ENCODE assay signal across 9 cellular contexts in the genomic region with DNA sequence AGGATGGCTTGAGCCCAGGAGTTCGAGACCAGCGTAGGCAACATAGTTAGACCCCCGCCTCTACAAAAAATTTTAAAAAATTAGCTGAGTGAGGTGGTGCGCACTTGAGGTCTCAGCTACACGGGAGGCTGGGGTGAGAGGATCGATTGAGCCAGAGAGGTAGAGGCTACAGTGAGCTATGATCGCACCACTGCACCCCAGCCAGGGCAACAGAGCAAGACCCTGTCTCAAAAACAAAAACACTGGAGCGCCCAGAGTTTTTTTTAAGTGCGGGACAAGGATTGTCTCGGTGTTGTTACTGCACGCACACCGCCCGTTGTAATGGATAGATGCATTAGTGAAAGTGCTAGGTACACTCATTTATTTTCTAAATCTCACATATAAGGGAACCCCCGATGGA. TPM values are rescaled to one million over a fixed set of nuclear protein-coding genes. Genes with fewer than 3 reads are reported as not detected.
DNase-seq lines count a peak whose midpoint lies in the region; TF ChIP-seq lines count a peak whose summit lies in the region.
"Had no signal": no experiment of that assay in that cellular context is flagged by ENCODE, and none has a peak within 500 bp of the region (broad histone marks: within the 10 kb centered on the region; RNA-seq: fewer than 3 reads in every experiment).

No MANE protein-coding gene starts in this region.

- no peak for TF ChIP-seq POLR2A in erythroblast (IDR thresholded peaks at IDR 0.05; ENCODE audit: low read length)

- peaks cover 8% of the 10 kb centered on the region; the same call in 1 of the 2 replicates for H3K36me3 ChIP-seq in DOHH2 (ENCODE audit: control insufficient read depth, low read length)
- peaks cover 4% of the 10 kb centered on the region for H3K36me3 ChIP-seq in NT2/D1 (ENCODE audit: insufficient read depth, insufficient read length, low read length)

- peaks cover 45% of the 10 kb centered on the region for H3K4me1 ChIP-seq in DOHH2 (ENCODE audit: control insufficient read depth, low read length)
- H3K4me1 ChIP-seq in NT2/D1 (ENCODE audit: insufficient read depth, insufficient read length) = peaks cover under 1% of the 10 kb centered on the region

- H3K9me3 Mint-ChIP-seq in endothelial cell (ENCODE audit: unreplicated experiment) = no peaks in the 10 kb centered on the region
- H3K9me3 Mint-ChIP-seq in osteocyte (ENCODE audit: unreplicated experiment) = no peaks in the 10 kb centered on the region

- H3K27me3 Mint-ChIP-seq in endothelial cell (ENCODE audit: unreplicated experiment) = no peaks in the 10 kb centered on the region
- no peaks in the 10 kb centered on the region for H3K27me3 Mint-ChIP-seq in osteocyte (ENCODE audit: unreplicated experiment)

- no peak overlapping the region for H3K27ac ChIP-seq in DOHH2 (ENCODE audit: low read depth, low read length)

- H3K9me3 ChIP-seq in DOHH2 (ENCODE audit: control insufficient read depth, insufficient read depth, low read length) (no peaks in the 10 kb centered on the region), NT2/D1 (ENCODE audit: insufficient read depth, low read length) (no peaks in the 10 kb centered on the region)

- H3K4me3 Mint-ChIP-seq in endothelial cell (ENCODE audit: unreplicated experiment) (peak overlapping the region; percentile 90), osteocyte (ENCODE audit: unreplicated experiment) (peak overlapping the region; percentile 79)

- H3K36me3 Mint-ChIP-seq in endothelial cell (ENCODE audit: low read depth, unreplicated experiment) (peaks cover 10% of the 10 kb centered on the region), osteocyte (ENCODE audit: unreplicated experiment) (no peaks in the 10 kb centered on the region)

- peak overlapping the region; percentile 66 for H3K9ac ChIP-seq in NT2/D1 (ENCODE audit: insufficient read length, low read depth)

- H3K27ac Mint-ChIP-seq in endothelial cell (ENCODE audit: unreplicated experiment) (no peak overlapping the region), osteocyte (ENCODE audit: unreplicated experiment) (peak overlapping the region; percentile 47)

- no peaks in the 10 kb centered on the region for H3K9me2 ChIP-seq in DOHH2 (replicated peaks; ENCODE audit: control insufficient read depth, low read length)

- no peak for TF ChIP-seq CTCF in DOHH2 (IDR thresholded peaks at IDR 0.05; ENCODE audit: low read depth, low read length, poor library complexity, severe bottlenecking)
- TF ChIP-seq CTCF in endothelial cell (IDR thresholded peaks at IDR 0.05; ENCODE audit: unreplicated experiment) = no peak
- TF ChIP-seq CTCF in osteocyte (IDR thresholded peaks at IDR 0.05) = no peak

- H3K4me1 Mint-ChIP-seq in endothelial cell (ENCODE audit: unreplicated experiment) (peaks cover 31% of the 10 kb centered on the region), osteocyte (ENCODE audit: unreplicated experiment) (peaks cover 33% of the 10 kb centered on the region)

- H3F3A ChIP-seq in DOHH2 (ENCODE audit: control insufficient read depth, insufficient read depth) = peaks cover 20% of the 10 kb centered on the region

- peak overlapping the region; percentile 81 for H3K4me2 ChIP-seq in DOHH2 (ENCODE audit: low read length)

- H3K27me3 ChIP-seq in DOHH2 (ENCODE audit: control insufficient read depth, low read length) (0 out of 2 replicates have a peak, but pooled peaks cover 4% of the 10 kb centered on the region), NT2/D1 (ENCODE audit: insufficient read depth, insufficient read length) (peaks cover 17% of the 10 kb centered on the region)

- no peak for DNase-seq in NT2/D1 (ENCODE audit: low read depth, low spot score)
- no peak for DNase-seq in endothelial cell (ENCODE audit: low spot score)
- DNase-seq in osteocyte (ENCODE audit: extremely low spot score, unreplicated experiment) = no peak
- DNase-seq in HPDE6-E6E7 (ENCODE audit: extremely low spot score) = no peak
- no peak for DNase-seq in SHP77 treated with DMSO at 0.1 percent for 48 hours (lab: John Stamatoyannopoulos, UW)
- DNase-seq in erythroblast (lab: John Stamatoyannopoulos, UW) = no peak
- no peak for DNase-seq in cerebellum (ENCODE audit: low spot score)
- DNase-seq: NCI-H774 had no signal

- peaks cover 50% of the 10 kb centered on the region for H3K79me2 ChIP-seq in DOHH2 (ENCODE audit: control insufficient read depth, low read length)

- H4K20me1 ChIP-seq in DOHH2 (ENCODE audit: control insufficient read depth, insufficient read depth, low read depth, low read length) = peaks cover 19% of the 10 kb centered on the region

- peak overlapping the region; percentile 77 for H3K4me3 ChIP-seq in DOHH2 (ENCODE audit: low read length)
- H3K4me3 ChIP-seq in NT2/D1 (ENCODE audit: insufficient read length, low read depth) = peak overlapping the region; percentile 57

RNA-seq across cellular contexts. Expression of a gene that starts 37.1 kb away (rescaled TPM):
- total RNA-seq in endothelial cell (ENCODE audit: unreplicated experiment) (30.3 TPM), osteocyte (10.1 and 14.6 TPM in 2 replicates), cerebellum (5.2 TPM)
